Comparison of ENCODE assay signal across 10 cellular contexts in genomic region chr1:16420719-16421118, GRCh38. TPM values are rescaled to one million over a fixed set of nuclear protein-coding genes. Genes with fewer than 3 reads are reported as not detected.
A peak's percentile ranks its signal among the peaks of the same experiment; 100 is the strongest.
DNase-seq lines count a peak whose midpoint lies in the region; ATAC-seq, FAIRE-seq and TF ChIP-seq lines count a peak whose summit lies in the region.
"Had no signal": no experiment of that assay in that cellular context is flagged by ENCODE, and none has a peak within 500 bp of the region (broad histone marks: within the 10 kb centered on the region; RNA-seq: fewer than 3 reads in every experiment).

No MANE protein-coding gene starts in this region.

- ATAC-seq in HG03025 (IDR thresholded peaks at IDR 0.05; ENCODE audit: low FRiP score, unreplicated experiment) (peak; percentile 49), naive B cell (ENCODE audit: low read depth in 2 of 2) (peak; percentile 97 to 99), HepG2 (no peak), GM21526 (IDR thresholded peaks at IDR 0.05; ENCODE audit: low FRiP score, unreplicated experiment) (no peak)

- no peaks in the 10 kb centered on the region for H3K36me3 ChIP-seq in HepG2 (replicated peaks in 1 of 2; ENCODE audit: control insufficient read depth in 1 of 2, insufficient read depth in 2 of 2, low read length in 2 of 2)
- H3K36me3 ChIP-seq: cardiac muscle cell had no signal

- H3K27ac Mint-ChIP-seq in naive B cell = peak overlapping the region; percentile 53 to 96 (median 92)

- POLR2A ChIA-PET in HepG2 (lab: Yijun Ruan, JAX) = no interaction called here

- intact Hi-C loops in HepG2 (cut with micrococcal nuclease; ENCODE audit: unreplicated experiment) = loop anchor here (10.0 kb wide), 1 partner anchor 664 kb away; no protein-coding TSS in a partner anchor

- no peaks in the 10 kb centered on the region for H3K9me3 ChIP-seq in HepG2 (ENCODE audit: low read length)

- no peak for TF ChIP-seq RAD21 in HepG2 (CRISPR knock-in tag; IDR thresholded peaks at IDR 0.05)

- no peaks in the 10 kb centered on the region for H3K36me3 Mint-ChIP-seq in naive B cell

- FAIRE-seq in HepG2 (lab: Jason Lieb, UNC) = no peak

- no peak for TF ChIP-seq CTCF in GM13977 (IDR thresholded peaks at IDR 0.05; ENCODE audit: extremely low read depth, insufficient read depth, missing control alignments)
- no peak for TF ChIP-seq CTCF in HepG2 (CRISPR knock-in tag; IDR thresholded peaks at IDR 0.05)

- peaks cover 22% of the 10 kb centered on the region for H3K4me1 ChIP-seq in HepG2 (ENCODE audit: insufficient read depth, low read length)

- H2AFZ ChIP-seq in HepG2 (ENCODE audit: low read length) = no peak overlapping the region

- DNase-seq in GM13977 (ENCODE audit: low spot score) (peak; percentile 60), naive B cell (peak; percentile 64), HepG2 (ENCODE audit: low spot score) (no peak), NCI-H2029 (lab: John Stamatoyannopoulos, UW) (no peak), KG1 (lab: John Stamatoyannopoulos, UW) (no peak)
- peak; percentile 29 for DNase-seq in activated CD4-positive, alpha-beta T cell treated with anti-CD3 and anti-CD28 coated beads, Interleukin-2, amount 50 U/mL, for 1 hour

- no peak overlapping the region for H3K4me3 ChIP-seq in HepG2 (replicated peaks in 1 of 3; ENCODE audit: insufficient read depth in 1 of 3, low read depth in 2 of 3, low read length in 3 of 3)
- H3K4me3 ChIP-seq: cardiac muscle cell had no signal

- H3K79me2 ChIP-seq in HepG2 (ENCODE audit: insufficient read depth, low read length) = no peaks in the 10 kb centered on the region

- TF ChIP-seq POLR2A in HepG2 (IDR thresholded peaks at IDR 0.05; ENCODE audit: insufficient read depth in 1 of 2, low read depth in 2 of 2, low read length in 2 of 2) = no peak

- H3K4me3 Mint-ChIP-seq in naive B cell = peak overlapping the region in 7 of 8 donors; percentile 29 to 77 (median 57)

- no peaks in the 10 kb centered on the region for H4K20me1 ChIP-seq in HepG2 (ENCODE audit: insufficient read depth, low read length)

- H3K4me2 ChIP-seq in HepG2 (ENCODE audit: low read depth, low read length) = no peak overlapping the region

- H3K4me1 Mint-ChIP-seq in naive B cell = peaks cover 26 to 32% (median 30%) of the 10 kb centered on the region in 3 donors

- no peak for TF ChIP-seq EP300 in HepG2 (IDR thresholded peaks at IDR 0.05; ENCODE audit: low read depth in 2 of 2, low read length in 2 of 2)
- TF ChIP-seq EP300 in HepG2 (CRISPR knock-in tag; IDR thresholded peaks at IDR 0.05; ENCODE audit: borderline replicate concordance) = no peak

- no peak overlapping the region for H3K9ac ChIP-seq in HepG2 (ENCODE audit: insufficient read depth, low read depth, low read length)

- BruUV-seq in HepG2 (replicated peaks; lab: Mats Ljungman, UMichigan) = no TSS peak

- no peaks in the 10 kb centered on the region for H3K9me3 Mint-ChIP-seq in naive B cell

- in situ Hi-C loops in GM13977 (cut with MboI; ENCODE audit: low pct_unique_long_range_greater_than_20kb, low sequenced_read_pairs, unreplicated experiment) = no loop called here
- in situ Hi-C loops in HepG2 (cut with HindIII; ENCODE audit: extremely low pct_ligation_motif_present, low pct_unique_long_range_greater_than_20kb) = no loop called here

- CTCF ChIA-PET in HepG2 (lab: Yijun Ruan, JAX; ENCODE audit: low intra/inter-chr PET ratio, low total read pairs) = no interaction called here

- H3K27me3 ChIP-seq in HepG2 (ENCODE audit: control insufficient read depth in 1 of 2, insufficient read depth in 2 of 2, low read length in 2 of 2) = no peaks in the 10 kb centered on the region
- H3K27me3 ChIP-seq: cardiac muscle cell had no signal

- no peak overlapping the region for H3K27ac ChIP-seq in HepG2 (ENCODE audit: extremely low read length, insufficient read depth, low read length)
- H3K27ac ChIP-seq: cardiac muscle cell had no signal

- WGBS in HepG2 (ENCODE audit: low lambda C conversion rate) = 74% methylated on average over 4 of the region's 4 CpGs

- peaks cover 0 to 36% (median 0%) of the 10 kb centered on the region in 3 donors for H3K27me3 Mint-ChIP-seq in naive B cell

TF ChIP-seq in HepG2, 621 proteins besides CTCF, POLR2A, EP300 and RAD21 (continues in another document):
- TF ChIP-seq BHLHE40 (IDR thresholded peaks at IDR 0.05; ENCODE audit: low read length) = no peak

RNA-seq across cellular contexts. Expression of gene SPATA21, which starts 16.5 kb away (rescaled TPM):
- not detected for polyA plus RNA-seq in naive B cell (ENCODE audit: low read depth in 6 of 6)
- 0.21 and 0.80 TPM in 2 replicates for total RNA-seq in HepG2 (2016; rRNA removed; fragmentation: Illumina TruSeq; extraction: Trizol)
- 0.35 and 0.51 TPM in 2 replicates for total RNA-seq in HepG2 (2016; cell fraction: cytosol; rRNA removed; fragmentation: Illumina TruSeq; extraction: Trizol; ENCODE audit: low read depth)
- 0.25 and 0.74 TPM in 2 replicates for total RNA-seq in HepG2 (2016; cell fraction: insoluble cytoplasmic fraction; rRNA removed; fragmentation: Illumina TruSeq; extraction: Trizol)
- total RNA-seq in HepG2 (2016; cell fraction: membrane; rRNA removed; fragmentation: Illumina TruSeq; extraction: Trizol) = 0.21 and 0.40 TPM in 2 replicates
- total RNA-seq in HepG2 (2016; cell fraction: nucleus; rRNA removed; fragmentation: Illumina TruSeq; extraction: Trizol) = 1.3 and 1.5 TPM in 2 replicates
- 1.4 and 1.8 TPM in 2 replicates for polyA plus RNA-seq in HepG2 (2011; rRNA removed)
- 0.54 and 1.0 TPM in 2 replicates for polyA plus RNA-seq in HepG2 (2011; cell fraction: cytosol; rRNA removed)
- 7.5 and 11.1 TPM in 2 replicates for polyA plus RNA-seq in HepG2 (2011; cell fraction: nucleus; rRNA removed)
- polyA plus RNA-seq in HepG2 (2012) = 0.85 and 0.95 TPM in 2 replicates
- polyA plus RNA-seq in HepG2 (2016; cell fraction: cytosol; fragmentation: Illumina TruSeq; extraction: Trizol; ENCODE audit: low read depth) = 0.08 and 0.24 TPM in 2 replicates
- polyA plus RNA-seq in HepG2 (2016; cell fraction: insoluble cytoplasmic fraction; fragmentation: Illumina TruSeq; extraction: Trizol; ENCODE audit: low read depth) = 0.33 and 0.38 TPM in 2 replicates
- polyA plus RNA-seq in HepG2 (2016; cell fraction: membrane; fragmentation: Illumina TruSeq; extraction: Trizol; ENCODE audit: low read depth) = 0.07 and 0.15 TPM in 2 replicates
- polyA plus RNA-seq in HepG2 (2016; cell fraction: nucleus; fragmentation: Illumina TruSeq; extraction: Trizol; ENCODE audit: insufficient read depth, low read depth) = 4.4 and 5.3 TPM in 2 replicates
- 0.26 TPM in 1 of 2 replicates, not detected in the other for polyA minus RNA-seq in HepG2 (2011; rRNA and poly(A)+ RNA removed; ENCODE audit: low replicate concordance)
- 0.30 and 0.70 TPM in 2 replicates for polyA minus RNA-seq in HepG2 (2011; cell fraction: cytosol; rRNA and poly(A)+ RNA removed)
- 0.75 and 0.77 TPM in 2 replicates for polyA minus RNA-seq in HepG2 (2011; cell fraction: nucleus; rRNA and poly(A)+ RNA removed)
- total RNA-seq: skeletal muscle tissue had no signal
- polyA plus RNA-seq: cardiac muscle cell had no signal

RNA-seq across cellular contexts. Expression of gene NECAP2, which starts 19.8 kb away (rescaled TPM):
- polyA plus RNA-seq in naive B cell (ENCODE audit: low read depth in 6 of 6) (100 to 1,000 TPM; 103 to 152 (median 134) TPM), HepG2 (2011; rRNA removed) (38.5 and 41.0 TPM in 2 replicates)
- 52.3 and 62.6 TPM in 2 replicates for total RNA-seq in HepG2 (2016; rRNA removed; fragmentation: Illumina TruSeq; extraction: Trizol)
- total RNA-seq in HepG2 (2016; cell fraction: cytosol; rRNA removed; fragmentation: Illumina TruSeq; extraction: Trizol; ENCODE audit: low read depth) = 9.4 and 10.0 TPM in 2 replicates
- total RNA-seq in HepG2 (2016; cell fraction: insoluble cytoplasmic fraction; rRNA removed; fragmentation: Illumina TruSeq; extraction: Trizol) = 51.2 and 64.2 TPM in 2 replicates
- total RNA-seq in HepG2 (2016; cell fraction: membrane; rRNA removed; fragmentation: Illumina TruSeq; extraction: Trizol) = 20.2 and 23.2 TPM in 2 replicates
- 22.1 and 26.7 TPM in 2 replicates for total RNA-seq in HepG2 (2016; cell fraction: nucleus; rRNA removed; fragmentation: Illumina TruSeq; extraction: Trizol)
- polyA plus RNA-seq in HepG2 (2011; cell fraction: cytosol; rRNA removed) = 48.1 and 54.1 TPM in 2 replicates
- polyA plus RNA-seq in HepG2 (2011; cell fraction: nucleus; rRNA removed) = 22.4 and 27.6 TPM in 2 replicates
- 24.9 and 33.4 TPM in 2 replicates for polyA plus RNA-seq in HepG2 (2012)
- polyA plus RNA-seq in HepG2 (2016; cell fraction: cytosol; fragmentation: Illumina TruSeq; extraction: Trizol; ENCODE audit: low read depth) = 7.1 and 7.3 TPM in 2 replicates
- polyA plus RNA-seq in HepG2 (2016; cell fraction: insoluble cytoplasmic fraction; fragmentation: Illumina TruSeq; extraction: Trizol; ENCODE audit: low read depth) = 55.1 and 59.1 TPM in 2 replicates
- 10.5 and 12.4 TPM in 2 replicates for polyA plus RNA-seq in HepG2 (2016; cell fraction: membrane; fragmentation: Illumina TruSeq; extraction: Trizol; ENCODE audit: low read depth)
- polyA plus RNA-seq in HepG2 (2016; cell fraction: nucleus; fragmentation: Illumina TruSeq; extraction: Trizol; ENCODE audit: insufficient read depth, low read depth) = 30.2 and 30.4 TPM in 2 replicates
- 43.7 and 55.9 TPM in 2 replicates for polyA minus RNA-seq in HepG2 (2011; rRNA and poly(A)+ RNA removed; ENCODE audit: low replicate concordance)
- polyA minus RNA-seq in HepG2 (2011; cell fraction: cytosol; rRNA and poly(A)+ RNA removed) = 21.5 and 24.9 TPM in 2 replicates
- 18.5 and 22.5 TPM in 2 replicates for polyA minus RNA-seq in HepG2 (2011; cell fraction: nucleus; rRNA and poly(A)+ RNA removed)

RNA-seq across cellular contexts. Expression of gene SZRD1, which starts 53.7 kb away (rescaled TPM):
- 10 to 100 TPM; 41.1 to 59.6 (median 50.9) TPM for polyA plus RNA-seq in naive B cell (ENCODE audit: low read depth in 6 of 6)
- 28.5 and 38.6 TPM in 2 replicates for total RNA-seq in HepG2 (2016; rRNA removed; fragmentation: Illumina TruSeq; extraction: Trizol)
- total RNA-seq in HepG2 (2016; cell fraction: cytosol; rRNA removed; fragmentation: Illumina TruSeq; extraction: Trizol; ENCODE audit: low read depth) = 12.7 and 18.5 TPM in 2 replicates
- total RNA-seq in HepG2 (2016; cell fraction: insoluble cytoplasmic fraction; rRNA removed; fragmentation: Illumina TruSeq; extraction: Trizol) = 31.4 and 32.6 TPM in 2 replicates
- 51.4 and 51.8 TPM in 2 replicates for total RNA-seq in HepG2 (2016; cell fraction: membrane; rRNA removed; fragmentation: Illumina TruSeq; extraction: Trizol)
- 18.9 and 20.9 TPM in 2 replicates for total RNA-seq in HepG2 (2016; cell fraction: nucleus; rRNA removed; fragmentation: Illumina TruSeq; extraction: Trizol)
- 41.4 and 49.1 TPM in 2 replicates for polyA plus RNA-seq in HepG2 (2011; rRNA removed)
- 42.6 and 48.7 TPM in 2 replicates for polyA plus RNA-seq in HepG2 (2011; cell fraction: cytosol; rRNA removed)
- polyA plus RNA-seq in HepG2 (2011; cell fraction: nucleus; rRNA removed) = 28.2 and 28.3 TPM in 2 replicates
- 34.4 and 36.9 TPM in 2 replicates for polyA plus RNA-seq in HepG2 (2012)
- polyA plus RNA-seq in HepG2 (2016; cell fraction: cytosol; fragmentation: Illumina TruSeq; extraction: Trizol; ENCODE audit: low read depth) = 56.7 and 58.7 TPM in 2 replicates
- 71.8 and 88.8 TPM in 2 replicates for polyA plus RNA-seq in HepG2 (2016; cell fraction: insoluble cytoplasmic fraction; fragmentation: Illumina TruSeq; extraction: Trizol; ENCODE audit: low read depth)
- 116 and 117 TPM in 2 replicates for polyA plus RNA-seq in HepG2 (2016; cell fraction: membrane; fragmentation: Illumina TruSeq; extraction: Trizol; ENCODE audit: low read depth)
- 51.4 and 59.8 TPM in 2 replicates for polyA plus RNA-seq in HepG2 (2016; cell fraction: nucleus; fragmentation: Illumina TruSeq; extraction: Trizol; ENCODE audit: insufficient read depth, low read depth)
- polyA minus RNA-seq in HepG2 (2011; rRNA and poly(A)+ RNA removed; ENCODE audit: low replicate concordance) = 50.6 and 97.3 TPM in 2 replicates
- 24.6 and 26.6 TPM in 2 replicates for polyA minus RNA-seq in HepG2 (2011; cell fraction: cytosol; rRNA and poly(A)+ RNA removed)
- 13.0 and 16.4 TPM in 2 replicates for polyA minus RNA-seq in HepG2 (2011; cell fraction: nucleus; rRNA and poly(A)+ RNA removed)

Comparison
In these comparisons a context has a peak if more than half of its experiments do, and no peak if none do; other contexts are left out.
1. DNase-seq: peak in GM13977 (single experiment), activated CD4-positive, alpha-beta T cell treated with anti-CD3 and anti-CD28 coated beads, Interleukin-2, amount 50 U/mL, for 1 hour (single experiment) and naive B cell (single experiment); none in HepG2 (single experiment), NCI-H2029 (single experiment) and KG1 (single experiment).
2. ATAC-seq: peak in HG03025 (single experiment) and naive B cell (2 of 2); none in HepG2 (single experiment) and GM21526 (single experiment).